8 cellular contexts compared by ENCODE assay signal in genomic region chr7:1028775-1029636, GRCh38. TPM values are rescaled to one million over a fixed set of nuclear protein-coding genes. Genes with fewer than 3 reads are reported as not detected.
A peak's percentile ranks its signal among the peaks of the same experiment; 100 is the strongest.
DNase-seq lines count a peak whose midpoint lies in the region; ATAC-seq, FAIRE-seq and TF ChIP-seq lines count a peak whose summit lies in the region.

No MANE protein-coding gene starts in this region.

- POLR2A ChIA-PET in activated CD4-positive, alpha-beta T cell treated with anti-CD3 and anti-CD28 coated beads for 36 hours (lab: Charles Lee), result no interaction called here

- H3K4me1 Mint-ChIP-seq in activated CD4-positive, alpha-beta T cell treated with anti-CD3 and anti-CD28 coated beads for 36 hours, result peaks cover 36% of the 10 kb centered on the region

- H3K27ac Mint-ChIP-seq in activated CD4-positive, alpha-beta T cell treated with anti-CD3 and anti-CD28 coated beads for 36 hours, result peak overlapping the region; percentile 75

- intact Hi-C loops in activated CD4-positive, alpha-beta T cell treated with anti-CD3 and anti-CD28 coated beads for 36 hours (cut with DNase I, micrococcal nuclease), result loop anchor here in 1 of 2 experiments (1.0 to 5.0 kb wide), 5 partner anchors 36 to 1503 kb away; partner anchors contain the start of genes COX19 and GET4

- peaks cover 7% of the 10 kb centered on the region for H3K36me3 Mint-ChIP-seq in activated CD4-positive, alpha-beta T cell treated with anti-CD3 and anti-CD28 coated beads for 36 hours (ENCODE audit: low read depth)

- H3K27me3 Mint-ChIP-seq in activated CD4-positive, alpha-beta T cell treated with anti-CD3 and anti-CD28 coated beads for 36 hours, result no peaks in the 10 kb centered on the region

- H3K27ac ChIP-seq in coronary artery, result peak overlapping the region; percentile 98 to 99
- peak overlapping the region; percentile 94 for H3K27ac ChIP-seq in layer of hippocampus (ENCODE audit: low read depth, low read length)

- CTCF ChIA-PET in activated CD4-positive, alpha-beta T cell treated with anti-CD3 and anti-CD28 coated beads for 36 hours (lab: Charles Lee), result no interaction called here

- TF ChIP-seq CTCF in coronary artery (IDR thresholded peaks at IDR 0.05), result no peak

- H3K9me3 Mint-ChIP-seq in activated CD4-positive, alpha-beta T cell treated with anti-CD3 and anti-CD28 coated beads for 36 hours (ENCODE audit: low read depth), result no peaks in the 10 kb centered on the region

- ATAC-seq in activated CD4-positive, alpha-beta T cell treated with anti-CD3 and anti-CD28 coated beads for 36 hours, result peak; percentile 89

- peak; percentile 67 for DNase-seq in NCI-H2196 treated with DMSO at 0.1 percent for 48 hours (lab: John Stamatoyannopoulos, UW; ENCODE audit: unreplicated experiment)
- DNase-seq in activated CD4-positive, alpha-beta T cell treated with anti-CD3 and anti-CD28 coated beads for 36 hours, result peak; percentile 84
- DNase-seq in coronary artery (ENCODE audit: low spot score), result peak; percentile 90
- peak; percentile 58 to 65 for DNase-seq in stimulated activated CD4-positive, alpha-beta T cell treated with anti-CD3 and anti-CD28 coated beads, Interleukin-15, amount 100 ng/mL, for 48 hours (ENCODE audit: low read depth in 2 of 2)
- no peak for DNase-seq in AML-193 (lab: John Stamatoyannopoulos, UW)

- H3K4me3 ChIP-seq in coronary artery, result peak overlapping the region; percentile 99

- peak; percentile 92 for FAIRE-seq in A204.1 (lab: Jason Lieb, UNC)

- H3K4me3 Mint-ChIP-seq in activated CD4-positive, alpha-beta T cell treated with anti-CD3 and anti-CD28 coated beads for 36 hours, result peak overlapping the region; percentile 69

- TF ChIP-seq POLR2A in GM18526 (IDR thresholded peaks at IDR 0.05; ENCODE audit: extremely low read depth, insufficient read length), result peak; percentile 18

- H3K27me3 ChIP-seq in layer of hippocampus (ENCODE audit: control insufficient read depth, insufficient read depth, low read length), result no peaks in the 10 kb centered on the region

RNA-seq across cellular contexts. Expression of gene GPR146, which starts 15.3 kb away (rescaled TPM):
- total RNA-seq in activated CD4-positive, alpha-beta T cell treated with anti-CD3 and anti-CD28 coated beads for 36 hours, result 1 to 10 TPM; 4.7 to 5.6 TPM

RNA-seq across cellular contexts. Expression of gene CYP2W1, which starts 46.0 kb away (rescaled TPM):
- not detected for total RNA-seq in activated CD4-positive, alpha-beta T cell treated with anti-CD3 and anti-CD28 coated beads for 36 hours

RNA-seq across cellular contexts. Expression of gene COX19, which starts 53.7 kb away (rescaled TPM):
- total RNA-seq in activated CD4-positive, alpha-beta T cell treated with anti-CD3 and anti-CD28 coated beads for 36 hours, result 10 to 100 TPM; 11.3 to 14.6 TPM

RNA-seq across cellular contexts. Expression of gene GPER1, which starts 58.9 kb away (rescaled TPM):
- total RNA-seq in activated CD4-positive, alpha-beta T cell treated with anti-CD3 and anti-CD28 coated beads for 36 hours, result not detected

Comparison
In these comparisons a context has a peak if more than half of its experiments do, and no peak if none do; other contexts are left out.
1. DNase-seq: peak in NCI-H2196 treated with DMSO at 0.1 percent for 48 hours (single experiment), activated CD4-positive, alpha-beta T cell treated with anti-CD3 and anti-CD28 coated beads for 36 hours (single experiment), coronary artery (single experiment) and stimulated activated CD4-positive, alpha-beta T cell treated with anti-CD3 and anti-CD28 coated beads, Interleukin-15, amount 100 ng/mL, for 48 hours (2 of 2); none in AML-193 (0 of 2).